16 cellular contexts compared by ENCODE assay signal in the genomic region with DNA sequence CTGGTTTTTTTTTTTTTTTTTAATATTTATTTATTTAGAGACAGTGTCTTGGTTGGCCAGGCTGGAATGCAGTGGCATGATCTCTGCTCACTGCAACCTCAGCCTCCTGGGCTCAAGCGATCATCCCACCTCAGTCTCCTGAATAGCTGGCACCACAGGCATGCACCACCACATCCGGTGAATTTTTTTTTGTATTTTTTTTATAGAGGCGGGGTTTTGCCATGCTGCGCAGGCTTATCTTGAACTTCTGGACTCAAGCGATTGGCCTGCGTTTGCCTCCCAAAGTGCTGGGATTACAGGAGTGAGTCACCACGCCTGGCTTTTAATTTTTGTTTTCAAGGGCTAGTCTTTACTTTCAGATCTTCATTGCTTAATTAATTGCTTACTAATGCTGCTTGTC. TPM values are rescaled to one million over a fixed set of nuclear protein-coding genes. Genes with fewer than 3 reads are reported as not detected.
DNase-seq lines count a peak whose midpoint lies in the region; ATAC-seq and TF ChIP-seq lines count a peak whose summit lies in the region.
"Had no signal": no experiment of that assay in that cellular context is flagged by ENCODE, and none has a peak within 500 bp of the region (broad histone marks: within the 10 kb centered on the region; RNA-seq: fewer than 3 reads in every experiment).

No MANE protein-coding gene starts in this region.

- H3K4me1 Mint-ChIP-seq in activated CD8-positive, alpha-beta memory T cell treated with anti-CD3 and anti-CD28 coated beads, Interleukin-2, amount 10 ng/mL, durations not matched to agents 7 days and 5 days, result peaks cover 4% of the 10 kb centered on the region
- H3K4me1 Mint-ChIP-seq in osteocyte (ENCODE audit: unreplicated experiment), result peaks cover 3% of the 10 kb centered on the region

- CTCF ChIA-PET in activated CD8-positive, alpha-beta memory T cell treated with anti-CD3 and anti-CD28 coated beads, Interleukin-2, amount 10 ng/mL, durations not matched to agents 7 days and 5 days (lab: Charles Lee), result no interaction called here
- CTCF ChIA-PET in A673 (lab: Charles Lee), result no interaction called here

- no peaks in the 10 kb centered on the region for H3K27me3 Mint-ChIP-seq in activated CD8-positive, alpha-beta memory T cell treated with anti-CD3 and anti-CD28 coated beads, Interleukin-2, amount 10 ng/mL, durations not matched to agents 7 days and 5 days
- no peaks in the 10 kb centered on the region for H3K27me3 Mint-ChIP-seq in osteocyte (ENCODE audit: unreplicated experiment)
- H3K27me3 Mint-ChIP-seq: CD4-positive, alpha-beta memory T cell had no signal

- no peaks in the 10 kb centered on the region for H3K4me1 ChIP-seq in A673 (ENCODE audit: insufficient read depth, low read length, poor library complexity, severe bottlenecking)

- intact Hi-C loops in A673 (cut with micrococcal nuclease; ENCODE audit: unreplicated experiment), result no loop called here

- no peaks in the 10 kb centered on the region for H3K27me3 ChIP-seq in A673 (replicated peaks; ENCODE audit: insufficient read depth, low read depth, low read length, poor library complexity)

- BruUV-seq in A673 (replicated peaks; lab: Mats Ljungman, UMichigan), result no TSS peak

- H3K36me3 ChIP-seq in A673 (ENCODE audit: insufficient read depth, low read length, poor library complexity, severe bottlenecking), result peaks cover 47% of the 10 kb centered on the region

- TF ChIP-seq CTCF in osteocyte (IDR thresholded peaks at IDR 0.05) (no peak), A673 (conservative IDR thresholded peaks at IDR 0.05; ENCODE audit: low read depth, low read length) (no peak)

- H3K9me3 Mint-ChIP-seq in activated CD8-positive, alpha-beta memory T cell treated with anti-CD3 and anti-CD28 coated beads, Interleukin-2, amount 10 ng/mL, durations not matched to agents 7 days and 5 days (ENCODE audit: low read depth), result no peaks in the 10 kb centered on the region
- no peaks in the 10 kb centered on the region for H3K9me3 Mint-ChIP-seq in osteocyte (ENCODE audit: unreplicated experiment)
- H3K9me3 Mint-ChIP-seq: CD4-positive, alpha-beta memory T cell had no signal

- H3K4me3 Mint-ChIP-seq in activated CD8-positive, alpha-beta memory T cell treated with anti-CD3 and anti-CD28 coated beads, Interleukin-2, amount 10 ng/mL, durations not matched to agents 7 days and 5 days, result no peak overlapping the region
- no peak overlapping the region for H3K4me3 Mint-ChIP-seq in osteocyte (ENCODE audit: unreplicated experiment)
- H3K4me3 Mint-ChIP-seq: CD4-positive, alpha-beta memory T cell had no signal

- H3K4me3 ChIP-seq in A673 (ENCODE audit: low read depth, low read length, poor library complexity, severe bottlenecking), result no peak overlapping the region
- H3K4me3 ChIP-seq: A549, GM23248 had no signal

- ATAC-seq in activated CD8-positive, alpha-beta memory T cell treated with anti-CD3 and anti-CD28 coated beads, Interleukin-2, amount 10 ng/mL, durations not matched to agents 7 days and 5 days, result no peak
- no peak for ATAC-seq in GM21423 (IDR thresholded peaks at IDR 0.05; ENCODE audit: unreplicated experiment)
- ATAC-seq: A549 had no signal

- POLR2A ChIA-PET in A673 (lab: Charles Lee; ENCODE audit: low non-redundant PET), result no interaction called here

- H3K27ac ChIP-seq in A673 (ENCODE audit: low read depth, low read length, poor library complexity, severe bottlenecking), result no peak overlapping the region
- H3K27ac ChIP-seq: A549, GM23248 had no signal

- peak; percentile 28 for DNase-seq in activated CD8-positive, alpha-beta memory T cell treated with anti-CD3 and anti-CD28 coated beads for 24 hours
- no peak for DNase-seq in activated CD8-positive, alpha-beta memory T cell treated with anti-CD3 and anti-CD28 coated beads, Interleukin-2, amount 10 ng/mL, durations not matched to agents 7 days and 5 days
- peak; percentile 39 for DNase-seq in M059J (ENCODE audit: low read depth)
- peak; percentile 8 for DNase-seq in osteocyte (ENCODE audit: extremely low spot score, unreplicated experiment)
- DNase-seq in A673 (ENCODE audit: low spot score), result no peak
- DNase-seq: Calu3; CD4-positive, alpha-beta memory T cell; COR-L47; DMS53; DMS79 treated with DMSO at 0.1 percent for 48 hours; GF-D8; GM23248; H7; HCEC 1CT had no signal

- H3K9me3 ChIP-seq in A673 (ENCODE audit: low read depth, low read length, poor library complexity, severe bottlenecking), result no peaks in the 10 kb centered on the region
- H3K9me3 ChIP-seq: A549 had no signal

- no peak overlapping the region for H3K27ac Mint-ChIP-seq in activated CD8-positive, alpha-beta memory T cell treated with anti-CD3 and anti-CD28 coated beads, Interleukin-2, amount 10 ng/mL, durations not matched to agents 7 days and 5 days
- no peak overlapping the region for H3K27ac Mint-ChIP-seq in osteocyte (ENCODE audit: unreplicated experiment)

- H3K36me3 Mint-ChIP-seq in activated CD8-positive, alpha-beta memory T cell treated with anti-CD3 and anti-CD28 coated beads, Interleukin-2, amount 10 ng/mL, durations not matched to agents 7 days and 5 days, result peaks cover 29% of the 10 kb centered on the region
- peaks cover 40% of the 10 kb centered on the region for H3K36me3 Mint-ChIP-seq in osteocyte (ENCODE audit: unreplicated experiment)

RNA-seq across cellular contexts. Expression of a gene that starts 13.1 kb away (rescaled TPM):
- 10 to 100 TPM; 34.5 to 39.2 TPM for total RNA-seq in activated CD8-positive, alpha-beta memory T cell treated with anti-CD3 and anti-CD28 coated beads, Interleukin-2, amount 10 ng/mL, durations not matched to agents 7 days and 5 days
- total RNA-seq in M059J (2014; rRNA removed; shearing (Covaris generic)), result 67.3 and 68.9 TPM in 2 replicates
- 37.4 and 40.4 TPM in 2 replicates for total RNA-seq in osteocyte
- total RNA-seq in A673 (2021), result 82.1 and 94.6 TPM in 2 replicates

Comparison
In these comparisons a context has a peak if more than half of its experiments do, and no peak if none do; other contexts are left out.
1. DNase-seq: peak in activated CD8-positive, alpha-beta memory T cell treated with anti-CD3 and anti-CD28 coated beads for 24 hours (single experiment), M059J (single experiment) and osteocyte (single experiment); none in activated CD8-positive, alpha-beta memory T cell treated with anti-CD3 and anti-CD28 coated beads, Interleukin-2, amount 10 ng/mL, durations not matched to agents 7 days and 5 days (single experiment) and A673 (single experiment).